23 cellular contexts compared by ENCODE assay signal in the genomic region with DNA sequence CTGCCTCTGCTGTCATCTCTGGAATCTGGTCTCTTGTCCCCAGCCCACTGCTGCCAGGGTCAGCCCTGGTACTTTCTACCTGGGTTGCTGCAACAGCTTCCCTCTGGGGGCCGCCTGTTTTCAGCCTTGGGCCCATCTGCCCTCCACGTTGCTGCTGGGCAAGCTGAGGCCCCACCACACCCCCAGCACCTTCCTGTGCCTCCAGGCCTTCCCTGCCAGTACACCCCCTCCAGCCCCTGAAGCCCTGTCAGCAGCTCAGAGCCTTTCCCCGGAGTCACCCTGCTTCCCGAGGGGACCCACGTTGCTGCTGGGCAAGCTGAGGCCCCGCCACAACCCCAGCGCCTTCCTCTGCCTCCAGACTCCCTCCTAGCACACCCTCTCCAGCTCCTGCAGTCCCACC. TPM values are rescaled to one million over a fixed set of nuclear protein-coding genes. Genes with fewer than 3 reads are reported as not detected.
"Had no signal": no experiment of that assay in that cellular context is flagged by ENCODE, and none has a peak within 500 bp of the region (broad histone marks: within the 10 kb centered on the region; RNA-seq: fewer than 3 reads in every experiment).

No MANE protein-coding gene starts in this region.

- H3K27ac Mint-ChIP-seq: activated CD4-positive, alpha-beta memory T cell treated with anti-CD3 and anti-CD28 coated beads for 36 hours; activated CD4-positive, alpha-beta T cell treated with anti-CD3 and anti-CD28 coated beads, Interleukin-2, amount 10 ng/mL, durations not matched to agents 7 days and 5 days; activated naive CD4-positive, alpha-beta T cell treated with anti-CD3 and anti-CD28 coated beads, Interleukin-2, amount 10 ng/mL, durations not matched to agents 7 days and 5 days; activated naive CD8-positive, alpha-beta T cell treated with anti-CD3 and anti-CD28 coated beads for 36 hours; T-cell had no signal

- H3K36me3 Mint-ChIP-seq: activated naive CD4-positive, alpha-beta T cell treated with anti-CD3 and anti-CD28 coated beads, Interleukin-2, amount 10 ng/mL, durations not matched to agents 7 days and 5 days; T-cell had no signal

- H3K9me3 Mint-ChIP-seq: activated CD4-positive, alpha-beta memory T cell treated with anti-CD3 and anti-CD28 coated beads for 36 hours; activated CD4-positive, alpha-beta T cell treated with anti-CD3 and anti-CD28 coated beads, Interleukin-2, amount 10 ng/mL, durations not matched to agents 7 days and 5 days; activated naive CD4-positive, alpha-beta T cell treated with anti-CD3 and anti-CD28 coated beads, Interleukin-2, amount 10 ng/mL, durations not matched to agents 7 days and 5 days; activated naive CD8-positive, alpha-beta T cell treated with anti-CD3 and anti-CD28 coated beads for 36 hours; activated T-cell treated with anti-CD3 and anti-CD28 coated beads, Interleukin-2, amount 50 U/mL, for 4 hours; T-cell had no signal

- H3K4me3 ChIP-seq: MG63 had no signal

- H3K9me3 ChIP-seq: MG63 had no signal

- DNase-seq: activated CD4-positive, alpha-beta memory T cell treated with anti-CD3 and anti-CD28 coated beads for 36 hours; activated CD4-positive, alpha-beta T cell treated with anti-CD3 and anti-CD28 coated beads, Interleukin-2, amount 10 ng/mL, durations not matched to agents 7 days and 5 days; activated CD4-positive, CD25-positive, alpha-beta regulatory T cell; activated CD8-positive, alpha-beta memory T cell treated with anti-CD3 and anti-CD28 coated beads for 24 hours; activated gamma-delta T cell; activated naive CD4-positive, alpha-beta T cell treated with anti-CD3 and anti-CD28 coated beads, Interleukin-2, amount 10 ng/mL, durations not matched to agents 7 days and 5 days; activated naive CD8-positive, alpha-beta T cell treated with anti-CD3 and anti-CD28 coated beads for 36 hours; activated T-cell treated with anti-CD3 and anti-CD28 coated beads, Interleukin-2, amount 50 U/mL, for 4 hours; MG63; MV-4-11; NCI-H1105; NCI-H1436; NCI-H1694 treated with DMSO at 0.1 percent for 48 hours; NCI-H2029 treated with DMSO at 0.1 percent for 48 hours; NCI-H345; NCI-H510A; NCI-H526 treated with DMSO at 0.1 percent for 48 hours; NCI-H82; SIG-M5; T-cell; T-helper 2 cell; T1000 had no signal

- H3K27me3 Mint-ChIP-seq: activated CD4-positive, alpha-beta memory T cell treated with anti-CD3 and anti-CD28 coated beads for 36 hours; activated CD4-positive, alpha-beta T cell treated with anti-CD3 and anti-CD28 coated beads, Interleukin-2, amount 10 ng/mL, durations not matched to agents 7 days and 5 days had no signal

- H3K36me3 ChIP-seq: MG63 had no signal

- ATAC-seq: activated T-cell treated with anti-CD3 and anti-CD28 coated beads, Interleukin-2, amount 50 U/mL, for 4 hours; T-cell had no signal

- H3K4me3 Mint-ChIP-seq: activated CD4-positive, alpha-beta memory T cell treated with anti-CD3 and anti-CD28 coated beads for 36 hours; activated CD4-positive, alpha-beta T cell treated with anti-CD3 and anti-CD28 coated beads, Interleukin-2, amount 10 ng/mL, durations not matched to agents 7 days and 5 days; activated naive CD4-positive, alpha-beta T cell treated with anti-CD3 and anti-CD28 coated beads, Interleukin-2, amount 10 ng/mL, durations not matched to agents 7 days and 5 days; activated naive CD8-positive, alpha-beta T cell treated with anti-CD3 and anti-CD28 coated beads for 36 hours; activated T-cell treated with anti-CD3 and anti-CD28 coated beads, Interleukin-2, amount 50 U/mL, for 4 hours; T-cell had no signal

- H3K27me3 ChIP-seq: MG63 had no signal

RNA-seq across cellular contexts. Expression of a gene that starts 28.4 kb away (rescaled TPM):
- total RNA-seq: activated CD4-positive, alpha-beta T cell treated with anti-CD3 and anti-CD28 coated beads, Interleukin-2, amount 10 ng/mL, durations not matched to agents 7 days and 5 days; OCI-LY7 had no signal
